Comparison of ENCODE assay signal across 11 cellular contexts in the genomic region with DNA sequence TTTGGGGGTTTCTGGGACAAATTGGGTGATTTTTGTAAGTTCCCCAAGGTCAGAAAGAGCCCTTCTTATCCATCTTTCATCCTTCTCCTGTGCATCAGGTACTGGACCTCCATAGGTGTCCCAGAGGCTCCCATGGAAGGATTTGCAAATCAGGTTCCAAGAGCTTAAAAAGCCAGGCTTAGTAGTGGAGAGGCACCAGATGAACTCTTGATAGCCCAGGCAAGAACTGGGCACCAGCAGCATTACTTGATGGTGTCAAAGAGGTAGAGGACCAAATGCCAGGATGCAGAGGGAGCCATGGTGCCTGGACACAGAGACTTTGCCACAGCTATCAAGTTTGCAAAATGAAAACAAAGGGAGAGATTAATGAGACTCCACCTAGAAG. TPM values are rescaled to one million over a fixed set of nuclear protein-coding genes. Genes with fewer than 3 reads are reported as not detected.
DNase-seq lines count a peak whose midpoint lies in the region; ATAC-seq and TF ChIP-seq lines count a peak whose summit lies in the region.
"Had no signal": no experiment of that assay in that cellular context is flagged by ENCODE, and none has a peak within 500 bp of the region (broad histone marks: within the 10 kb centered on the region; RNA-seq: fewer than 3 reads in every experiment).

No MANE protein-coding gene starts in this region.

- DNase-seq in mesendoderm (no peak), suprapubic skin (ENCODE audit: low spot score in 2 of 2) (no peak)
- DNase-seq in activated CD4-positive, alpha-beta T cell treated with anti-CD3 and anti-CD28 coated beads, Interleukin-2, amount 50 U/mL, for 48 hours: no peak
- DNase-seq: SIG-M5 had no signal

- peak overlapping the region; percentile 29 for H3K18ac ChIP-seq in mesendoderm (ENCODE audit: low read length)

- H3K79me1 ChIP-seq in mesendoderm (ENCODE audit: low read length): no peaks in the 10 kb centered on the region

- H3K56ac ChIP-seq in mesendoderm (ENCODE audit: low read length): peak overlapping the region; percentile 47

- H3K4me1 Mint-ChIP-seq in brain: peaks cover 46% of the 10 kb centered on the region
- H3K4me1 Mint-ChIP-seq: central memory CD8-positive, alpha-beta T cell had no signal

- H3K27me3 Mint-ChIP-seq in brain: peaks cover 3% of the 10 kb centered on the region

- H3K9ac ChIP-seq in HUES6 (ENCODE audit: low read length) (peak overlapping the region; percentile 38), mesendoderm (ENCODE audit: low read length) (peak overlapping the region; percentile 1)

- no peak for TF ChIP-seq EP300 in suprapubic skin (IDR thresholded peaks at IDR 0.05)

- H3K27ac ChIP-seq in HUES6 (ENCODE audit: low read depth, low read length) (no peak overlapping the region), mesendoderm (ENCODE audit: low read depth, low read length) (no peak overlapping the region), suprapubic skin (no peak overlapping the region)

- ATAC-seq in HG03025 (IDR thresholded peaks at IDR 0.05; ENCODE audit: low FRiP score, unreplicated experiment) (no peak), HG02852 (IDR thresholded peaks at IDR 0.05; ENCODE audit: unreplicated experiment) (no peak)

- TF ChIP-seq CTCF in brain (conservative IDR thresholded peaks at IDR 0.05) (no peak), suprapubic skin (IDR thresholded peaks at IDR 0.05) (no peak)

- H3K36me3 Mint-ChIP-seq in brain: no peaks in the 10 kb centered on the region
- H3K36me3 Mint-ChIP-seq: activated naive CD4-positive, alpha-beta T cell treated with anti-CD3 and anti-CD28 coated beads, Interleukin-2, amount 10 ng/mL, durations not matched to agents 7 days and 5 days had no signal

- H3K4ac ChIP-seq in mesendoderm (ENCODE audit: low read depth, low read length): no peak overlapping the region

- H3K23ac ChIP-seq in mesendoderm (ENCODE audit: low read length): no peak overlapping the region

- H3K27me3 ChIP-seq in HUES6 (ENCODE audit: control insufficient read depth, insufficient read depth, low read length): no peaks in the 10 kb centered on the region
- no peaks in the 10 kb centered on the region for H3K27me3 ChIP-seq in mesendoderm (ENCODE audit: insufficient read depth, low read length, poor library complexity)
- H3K27me3 ChIP-seq in suprapubic skin: no peaks in the 10 kb centered on the region

- H3K36me3 ChIP-seq in HUES6 (ENCODE audit: control insufficient read depth, insufficient read depth, low read length) (no peaks in the 10 kb centered on the region), mesendoderm (ENCODE audit: control insufficient read depth, insufficient read depth, low read length) (no peaks in the 10 kb centered on the region), suprapubic skin (no peaks in the 10 kb centered on the region)

- no peak overlapping the region for H4K5ac ChIP-seq in mesendoderm (ENCODE audit: low read length)

- H2BK120ac ChIP-seq in mesendoderm (ENCODE audit: low read depth, low read length): no peak overlapping the region

- H4K8ac ChIP-seq in mesendoderm (ENCODE audit: low read depth, low read length): no peak overlapping the region

- H2BK15ac ChIP-seq in mesendoderm (replicated peaks; ENCODE audit: low read depth): no peak overlapping the region

- no peak overlapping the region for H2AK5ac ChIP-seq in mesendoderm (ENCODE audit: low read length)

- peak overlapping the region; percentile 26 for H3K4me3 ChIP-seq in HUES6 (ENCODE audit: low read depth, low read length)
- no peak overlapping the region for H3K4me3 ChIP-seq in mesendoderm (ENCODE audit: low read length)
- peak overlapping the region; percentile 21 for H3K4me3 ChIP-seq in suprapubic skin

- H3K4me3 Mint-ChIP-seq in brain: peak overlapping the region in 3 of 5 experiments; percentile 5 to 26 (median 14)
- H3K4me3 Mint-ChIP-seq: activated naive CD4-positive, alpha-beta T cell treated with anti-CD3 and anti-CD28 coated beads, Interleukin-2, amount 10 ng/mL, durations not matched to agents 7 days and 5 days; central memory CD8-positive, alpha-beta T cell had no signal

- TF ChIP-seq POLR2A in suprapubic skin (IDR thresholded peaks at IDR 0.05): no peak

- peak overlapping the region in 3 of 5 experiments; percentile 75 to 87 (median 86) for H3K27ac Mint-ChIP-seq in brain
- H3K27ac Mint-ChIP-seq: activated naive CD4-positive, alpha-beta T cell treated with anti-CD3 and anti-CD28 coated beads, Interleukin-2, amount 10 ng/mL, durations not matched to agents 7 days and 5 days; stimulated activated naive CD8-positive, alpha-beta T cell treated with anti-CD3 and anti-CD28 coated beads, Interleukin-15, amount 100 ng/mL, for 72 hours had no signal

- H3K4me2 ChIP-seq in mesendoderm (ENCODE audit: low read length): no peak overlapping the region

- peaks cover 0 to 4% (median 2%) of the 10 kb centered on the region in 5 experiments for H3K9me3 Mint-ChIP-seq in brain
- H3K9me3 Mint-ChIP-seq: activated naive CD4-positive, alpha-beta T cell treated with anti-CD3 and anti-CD28 coated beads, Interleukin-2, amount 10 ng/mL, durations not matched to agents 7 days and 5 days; central memory CD8-positive, alpha-beta T cell; stimulated activated naive CD8-positive, alpha-beta T cell treated with anti-CD3 and anti-CD28 coated beads, Interleukin-15, amount 100 ng/mL, for 72 hours had no signal

- H3K4me1 ChIP-seq in HUES6 (ENCODE audit: control insufficient read depth, insufficient read depth, low read length) (peaks cover 24% of the 10 kb centered on the region), mesendoderm (ENCODE audit: control insufficient read depth, low read depth, low read length) (no peaks in the 10 kb centered on the region), suprapubic skin (peaks cover 25% of the 10 kb centered on the region)

- H3K9me3 ChIP-seq in HUES6 (ENCODE audit: control insufficient read depth, insufficient read depth, low read depth, low read length): no peaks in the 10 kb centered on the region
- H3K9me3 ChIP-seq in suprapubic skin: no peaks in the 10 kb centered on the region

- no peaks in the 10 kb centered on the region for H3K79me2 ChIP-seq in mesendoderm (ENCODE audit: control insufficient read depth, insufficient read depth, low read length)

- H2BK5ac ChIP-seq in mesendoderm (ENCODE audit: low read length): no peak overlapping the region

RNA-seq across cellular contexts. Expression of a gene that starts 20.9 kb away (rescaled TPM):
- polyA plus RNA-seq in brain (ENCODE audit: insufficient read depth, low read depth, low replicate concordance): 3.7 TPM
- 39.3 TPM for polyA plus RNA-seq in mesendoderm (2013, experiment 1 of 2)
- polyA plus RNA-seq in mesendoderm (2013, experiment 2 of 2): 39.0 TPM
- 10 to 100 TPM in 1 of 4 donors, 1 to 10 TPM in 3; 6.5 to 14.1 (median 7.2) TPM for total RNA-seq in suprapubic skin
